In the genomic region with DNA sequence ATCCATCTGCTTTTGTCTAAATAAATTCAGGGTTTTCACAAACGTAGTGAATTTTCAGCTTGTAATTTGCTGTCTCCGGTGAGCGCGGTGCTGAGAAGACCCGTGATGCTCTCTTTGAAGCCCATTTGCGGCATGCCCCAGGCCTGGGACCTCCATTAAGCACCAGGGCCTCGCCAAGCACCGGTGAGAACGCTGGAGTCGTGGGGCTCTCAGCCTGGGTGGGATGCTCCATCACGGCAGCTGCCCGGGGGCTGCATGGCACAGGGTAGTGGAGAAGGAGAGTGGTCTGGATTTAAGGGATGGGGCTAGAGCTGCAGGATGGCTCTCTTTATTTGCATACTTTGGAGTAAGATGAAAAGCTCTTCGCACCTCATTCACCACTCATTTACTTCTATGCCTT, we compare ENCODE assay signal across 31 cellular contexts.
"Had no signal": no experiment of that assay in that cellular context is flagged by ENCODE, and none has a peak within 500 bp of the region (broad histone marks: within the 10 kb centered on the region; RNA-seq: fewer than 3 reads in every experiment).

No MANE protein-coding gene starts in this region.

- H3K4me1 ChIP-seq: adrenal gland had no signal

- H3K4me3 ChIP-seq: adrenal gland, cardiac muscle cell had no signal

- H3K36me3 ChIP-seq: adrenal gland, cardiac muscle cell had no signal

- FAIRE-seq: bronchial epithelial cell, TTC549 had no signal

- DNase-seq: activated B cell treated with CpG ODN at 0.5 μM for 24 hours; activated CD4-positive, alpha-beta memory T cell treated with anti-CD3 and anti-CD28 coated beads for 36 hours; activated CD4-positive, alpha-beta T cell treated with anti-CD3 and anti-CD28 coated beads for 4 hours; activated CD4-positive, alpha-beta T cell treated with anti-CD3 and anti-CD28 coated beads, Interleukin-2, amount 10 ng/mL, durations not matched to agents 24 days and 14 days; activated CD4-positive, alpha-beta T cell treated with anti-CD3 and anti-CD28 coated beads, Interleukin-2, amount 50 U/mL, for 1 hour; activated CD4-positive, alpha-beta T cell treated with anti-CD3 and anti-CD28 coated beads, Interleukin-2, amount 50 U/mL, for 4 hours; activated CD4-positive, CD25-positive, alpha-beta regulatory T cell treated with anti-CD3 and anti-CD28 coated beads, Interleukin-2, amount 50 U/mL, for 72 hours; activated CD8-positive, alpha-beta memory T cell treated with anti-CD3 and anti-CD28 coated beads, Interleukin-2, amount 50 U/mL, for 4 hours; activated CD8-positive, alpha-beta T cell treated with anti-CD3 and anti-CD28 coated beads for 36 hours; activated effector memory CD4-positive, alpha-beta T cell treated with anti-CD3 and anti-CD28 coated beads, Interleukin-2, amount 50 U/mL, for 16 hours; activated gamma-delta T cell treated with Interleukin-2 at 50 U/mL for 16 hours; activated naive CD4-positive, alpha-beta T cell; activated naive CD4-positive, alpha-beta T cell treated with anti-CD3 and anti-CD28 coated beads for 36 hours; activated naive CD4-positive, alpha-beta T cell treated with anti-CD3 and anti-CD28 coated beads, Interleukin-2, amount 50 U/mL, for 16 hours; activated naive CD8-positive, alpha-beta T cell treated with anti-CD3 and anti-CD28 coated beads for 36 hours; activated T-cell treated with anti-CD3 and anti-CD28 coated beads for 4 hours; activated T-cell treated with anti-CD3 and anti-CD28 coated beads, Interleukin-2, amount 50 U/mL, for 1 hour; activated T-cell treated with anti-CD3 and anti-CD28 coated beads, Interleukin-2, amount 50 U/mL, for 4 hours; activated T-cell treated with anti-CD3 and anti-CD28 coated beads, Interleukin-2, amount 50 U/mL, for 72 hours; adrenal gland; amniotic stem cell; aorta; caudate nucleus; cerebellar nuclear complex; T-helper 1 cell; T-helper 2 cell; T-helper 9 cell had no signal

- H3K27ac ChIP-seq: adrenal gland, cardiac muscle cell, VCaP had no signal

- H3K9me3 ChIP-seq: adrenal gland had no signal

- H3K27me3 ChIP-seq: adrenal gland, cardiac muscle cell had no signal
